Comparison of ENCODE assay signal across 15 cellular contexts in the genomic region with DNA sequence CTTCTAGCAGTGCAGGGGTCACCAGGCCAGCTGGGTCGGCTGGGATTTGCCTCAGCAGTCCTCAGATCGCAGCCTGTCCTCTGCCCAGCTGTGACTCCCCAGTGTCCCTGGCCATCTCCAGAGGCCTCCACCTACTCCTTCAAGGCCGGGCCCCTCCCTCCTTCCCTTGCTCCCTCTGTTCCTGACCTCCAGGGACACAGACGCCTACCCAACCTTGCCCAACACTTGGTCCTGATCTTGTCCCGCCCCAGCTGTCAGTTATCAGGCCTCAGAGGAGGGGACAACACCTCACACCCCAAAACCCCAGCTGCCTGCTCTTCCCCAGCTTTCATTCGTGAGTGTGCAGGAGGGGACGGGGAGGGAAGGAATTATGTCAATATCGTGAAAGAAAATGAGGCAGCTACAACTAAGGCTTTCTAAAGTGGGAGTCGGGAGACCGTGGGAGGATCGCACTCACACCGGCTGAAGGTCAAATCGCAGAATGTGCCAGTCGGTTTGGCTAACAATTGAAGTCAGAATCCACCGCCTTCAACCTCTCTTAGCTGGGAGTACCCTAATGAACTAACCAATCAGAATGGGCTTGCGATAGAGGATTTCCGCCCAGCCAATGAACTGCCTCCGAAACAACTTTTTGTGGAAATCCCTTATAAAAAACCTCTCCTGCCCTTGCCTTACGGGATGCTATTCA. TPM values are rescaled to one million over a fixed set of nuclear protein-coding genes. Genes with fewer than 3 reads are reported as not detected.
DNase-seq lines count a peak whose midpoint lies in the region; ATAC-seq and TF ChIP-seq lines count a peak whose summit lies in the region.
"Had no signal": no experiment of that assay in that cellular context is flagged by ENCODE, and none has a peak within 500 bp of the region (broad histone marks: within the 10 kb centered on the region; RNA-seq: fewer than 3 reads in every experiment).

No MANE protein-coding gene starts in this region.

- DNase-seq in HAP-1 (ENCODE audit: low spot score in 2 of 2) (peak; percentile 69 to 83), astrocyte of the hippocampus (ENCODE audit: low read depth, low spot score) (peak; percentile 25), left kidney (ENCODE audit: low read depth, low spot score) (peak; percentile 44), upper lobe of right lung (no peak), prostate gland (ENCODE audit: low spot score) (no peak), NOMO-1 treated with dmso at 0.1 percent for 144 hours (lab: John Stamatoyannopoulos, UW; ENCODE audit: unreplicated experiment) (no peak)
- DNase-seq in stimulated activated CD4-positive, alpha-beta T cell treated with anti-CD3 and anti-CD28 coated beads, Interleukin-4, amount 100 ng/mL, for 24 hours = no peak
- DNase-seq: MG63; NCI-H1105; NCI-H1694 treated with DMSO at 0.1 percent for 48 hours; NCI-H345; NCI-H526 treated with DMSO at 0.1 percent for 48 hours; NK-92 treated with Interleukin-12 subunit alpha and Interleukin-12 subunit beta, amount 100 ng/mL, for 24 hours; PC-3 had no signal

- peaks cover 14% of the 10 kb centered on the region for H3K4me1 ChIP-seq in HAP-1
- H3K4me1 ChIP-seq in upper lobe of right lung = no peaks in the 10 kb centered on the region
- H3K4me1 ChIP-seq in prostate gland (replicated peaks) = no peaks in the 10 kb centered on the region
- H3K4me1 ChIP-seq: BLaER1 had no signal

- no peaks in the 10 kb centered on the region for H3K27me3 ChIP-seq in HAP-1 (ENCODE audit: low read depth)
- no peaks in the 10 kb centered on the region for H3K27me3 ChIP-seq in upper lobe of right lung
- H3K27me3 ChIP-seq in prostate gland (replicated peaks; ENCODE audit: insufficient read depth) = no peaks in the 10 kb centered on the region
- H3K27me3 ChIP-seq: BLaER1, MG63 had no signal

- TF ChIP-seq CTCF in upper lobe of right lung (IDR thresholded peaks at IDR 0.05) (no peak), prostate gland (IDR thresholded peaks at IDR 0.05) (no peak)

- no peaks in the 10 kb centered on the region for H3K9me3 ChIP-seq in HAP-1
- no peaks in the 10 kb centered on the region for H3K9me3 ChIP-seq in upper lobe of right lung
- H3K9me3 ChIP-seq in prostate gland = no peaks in the 10 kb centered on the region
- H3K9me3 ChIP-seq: BLaER1, MG63 had no signal

- H3K36me3 ChIP-seq in HAP-1 (replicated peaks) (no peaks in the 10 kb centered on the region), upper lobe of right lung (no peaks in the 10 kb centered on the region), prostate gland (no peaks in the 10 kb centered on the region)
- H3K36me3 ChIP-seq: BLaER1, MG63 had no signal

- no peak for TF ChIP-seq POLR2A in prostate gland (IDR thresholded peaks at IDR 0.05)

- H3K4me3 ChIP-seq in HAP-1 (no peak overlapping the region), upper lobe of right lung (no peak overlapping the region), prostate gland (no peak overlapping the region)
- H3K4me3 ChIP-seq: BLaER1, MG63 had no signal

- H3K27ac ChIP-seq in upper lobe of right lung = no peak overlapping the region
- H3K27ac ChIP-seq in prostate gland = no peak overlapping the region
- H3K27ac ChIP-seq: BLaER1 had no signal

- ATAC-seq in upper lobe of right lung = peak; percentile 21
- ATAC-seq: PC-3 had no signal

- intact Hi-C loops in upper lobe of right lung (cut with DNase I) (no loop called here), prostate gland (cut with DNase I) (no loop called here)

- in situ Hi-C loops in HAP-1 (cut with MboI; ENCODE audit: low sequenced_read_pairs) = no loop called here

- WGBS in prostate gland = 68% methylated on average over 19 of the region's 19 CpGs

RNA-seq across cellular contexts. Expression of gene PLBD2, which starts 9.4 kb away (rescaled TPM):
- total RNA-seq in upper lobe of right lung (41.0 TPM), prostate gland (100 to 1,000 TPM in 1 of 2 donors, 10 to 100 TPM in 1; 48.2 to 114 TPM)

RNA-seq across cellular contexts. Expression of gene SLC8B1, which starts 14.1 kb away (rescaled TPM):
- total RNA-seq in upper lobe of right lung (42.8 TPM), prostate gland (10 to 100 TPM; 23.1 to 94.7 TPM)

RNA-seq across cellular contexts. Expression of gene SDS, which starts 54.7 kb away (rescaled TPM):
- total RNA-seq in upper lobe of right lung = 2.4 TPM
- total RNA-seq in prostate gland = under 1 TPM; 0.50 to 0.80 TPM
- total RNA-seq: PC-3 had no signal

Comparison
In these comparisons a context has a peak if more than half of its experiments do, and no peak if none do; other contexts are left out.
1. DNase-seq: peak in HAP-1 (2 of 2), astrocyte of the hippocampus (single experiment) and left kidney (single experiment); none in upper lobe of right lung (single experiment), prostate gland (single experiment), NOMO-1 treated with dmso at 0.1 percent for 144 hours (single experiment) and stimulated activated CD4-positive, alpha-beta T cell treated with anti-CD3 and anti-CD28 coated beads, Interleukin-4, amount 100 ng/mL, for 24 hours (single experiment).